1 cellular context compared by ENCODE assay signal in genomic region chr11:123740787-123741158, GRCh38.
TF ChIP-seq lines count a peak whose summit lies in the region.

No MANE protein-coding gene starts in this region.

TF ChIP-seq in SK-N-SH, 30 proteins besides CTCF, POLR2A, EP300 and RAD21 (continued from another document):
- TF ChIP-seq REST (IDR thresholded peaks at IDR 0.05; ENCODE audit: low read depth, low read length): no peak
TF ChIP-seq in SK-N-SH: peak in this region for 0.
